Comparison of ENCODE assay signal across 1 cellular context in the genomic region with DNA sequence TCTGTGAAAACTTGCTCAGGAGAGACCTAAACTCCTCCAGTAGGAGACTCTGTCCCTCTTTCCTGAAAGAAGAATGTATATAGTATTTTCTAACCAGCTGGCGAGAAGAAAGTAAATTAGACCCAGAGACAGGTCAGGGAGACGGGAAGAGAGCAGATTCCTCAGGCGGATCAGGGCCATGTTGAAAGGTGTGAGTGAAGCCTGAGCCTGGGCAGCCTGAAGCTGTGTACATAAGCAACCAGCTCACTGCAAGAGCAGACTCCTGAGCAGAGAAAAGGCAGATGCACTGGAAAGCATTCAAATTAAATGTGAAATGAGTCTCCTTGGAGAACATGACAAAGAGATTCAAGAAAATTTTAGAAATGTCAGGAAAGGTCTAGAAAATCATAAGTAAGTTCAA.
TF ChIP-seq lines count a peak whose summit lies in the region.

No MANE protein-coding gene starts in this region.

TF ChIP-seq in H1, 55 proteins besides CTCF, POLR2A, EP300 and RAD21:
- TF ChIP-seq TBP (IDR thresholded peaks at IDR 0.05; ENCODE audit: low read depth, low read length) (no peak), ASH2L (IDR thresholded peaks at IDR 0.05; ENCODE audit: low read length) (no peak), RNF2 (IDR thresholded peaks at IDR 0.05; ENCODE audit: borderline replicate concordance, low read depth, low read length, missing control alignments, poor library complexity, severe bottlenecking) (no peak), BCL11A (IDR thresholded peaks at IDR 0.05; ENCODE audit: low read depth in 2 of 2, low read length in 2 of 2) (no peak), SP2 (IDR thresholded peaks at IDR 0.05; ENCODE audit: low read length) (no peak), NANOG (IDR thresholded peaks at IDR 0.05; ENCODE audit: insufficient read depth, low read depth, low read length, poor library complexity, severe bottlenecking) (no peak), JUND (IDR thresholded peaks at IDR 0.05; ENCODE audit: low read length) (no peak), SAP30 (IDR thresholded peaks at IDR 0.05; ENCODE audit: insufficient read depth, insufficient replicate concordance, low read length) (no peak), TAF7 (optimal IDR thresholded peaks at IDR 0.05; ENCODE audit: borderline replicate concordance, low read depth, low read length) (no peak), PHF8 (conservative IDR thresholded peaks at IDR 0.05; ENCODE audit: low read depth, low read length) (no peak), CTBP2 (IDR thresholded peaks at IDR 0.05; ENCODE audit: borderline replicate concordance, insufficient read depth, insufficient read length, low read length) (no peak), ZNF274 (IDR thresholded peaks at IDR 0.05; ENCODE audit: borderline replicate concordance, extremely low read depth, low read length) (no peak), MAFK (IDR thresholded peaks at IDR 0.05; ENCODE audit: low read depth, low read length) (no peak), SUZ12 (IDR thresholded peaks at IDR 0.05; ENCODE audit: low read length) (no peak), BRCA1 (IDR thresholded peaks at IDR 0.05; ENCODE audit: low read depth, low read length) (no peak)
- TF ChIP-seq, protein P1, sequence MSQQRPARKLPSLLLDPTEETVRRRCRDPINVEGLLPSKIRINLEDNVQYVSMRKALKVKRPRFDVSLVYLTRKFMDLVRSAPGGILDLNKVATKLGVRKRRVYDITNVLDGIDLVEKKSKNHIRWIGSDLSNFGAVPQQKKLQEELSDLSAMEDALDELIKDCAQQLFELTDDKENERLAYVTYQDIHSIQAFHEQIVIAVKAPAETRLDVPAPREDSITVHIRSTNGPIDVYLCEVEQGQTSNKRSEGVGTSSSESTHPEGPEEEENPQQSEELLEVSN (IDR thresholded peaks at IDR 0.05) = no peak
- TF ChIP-seq, protein P2, sequence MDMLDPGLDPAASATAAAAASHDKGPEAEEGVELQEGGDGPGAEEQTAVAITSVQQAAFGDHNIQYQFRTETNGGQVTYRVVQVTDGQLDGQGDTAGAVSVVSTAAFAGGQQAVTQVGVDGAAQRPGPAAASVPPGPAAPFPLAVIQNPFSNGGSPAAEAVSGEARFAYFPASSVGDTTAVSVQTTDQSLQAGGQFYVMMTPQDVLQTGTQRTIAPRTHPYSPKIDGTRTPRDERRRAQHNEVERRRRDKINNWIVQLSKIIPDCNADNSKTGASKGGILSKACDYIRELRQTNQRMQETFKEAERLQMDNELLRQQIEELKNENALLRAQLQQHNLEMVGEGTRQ (IDR thresholded peaks at IDR 0.05; ENCODE audit: low read length) = no peak
